In the genomic region with DNA sequence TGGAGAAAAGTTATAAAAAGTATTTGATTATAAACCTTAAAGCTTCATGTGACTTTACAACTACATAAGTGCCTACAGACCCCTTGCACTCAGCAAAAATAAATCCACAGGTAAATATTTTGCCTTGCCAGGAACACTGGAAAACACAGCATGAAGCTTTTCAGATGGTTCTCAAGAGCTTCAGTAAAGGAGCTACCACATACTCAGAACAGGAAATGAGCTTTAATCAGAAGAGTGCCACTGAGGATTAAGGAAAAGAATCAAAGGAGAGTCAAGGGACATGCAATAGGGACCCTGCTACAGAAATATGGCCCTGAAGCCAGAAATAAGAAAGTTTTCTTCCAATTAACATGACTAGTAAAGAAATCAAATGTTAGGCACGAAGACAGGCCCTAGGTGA, we compare ENCODE assay signal across 12 cellular contexts. TPM values are rescaled to one million over a fixed set of nuclear protein-coding genes. Genes with fewer than 3 reads are reported as not detected.
DNase-seq lines count a peak whose midpoint lies in the region; ATAC-seq and TF ChIP-seq lines count a peak whose summit lies in the region.
"Had no signal": no experiment of that assay in that cellular context is flagged by ENCODE, and none has a peak within 500 bp of the region (broad histone marks: within the 10 kb centered on the region; RNA-seq: fewer than 3 reads in every experiment).

No MANE protein-coding gene starts in this region.

- CTCF ChIA-PET in CD8-positive, alpha-beta memory T cell (lab: Charles Lee), result interaction anchor here (0.8 to 1.3 kb wide), 2 partner anchors 33 to 136 kb away, joined by 3 read pairs; partner anchors contain the start of gene CASP12

- intact Hi-C loops in colonic mucosa (cut with DNase I), result loop anchor here (2.0 kb wide), 1 partner anchor 65 kb away; the partner anchor contains the start of gene CASP4

- H3K27me3 ChIP-seq in CD8-positive, alpha-beta memory T cell (ENCODE audit: insufficient read depth, low read length, poor library complexity, severe bottlenecking), result no peaks in the 10 kb centered on the region
- H3K27me3 ChIP-seq in Loucy (ENCODE audit: insufficient read depth, low read length, poor library complexity, severe bottlenecking) (no peaks in the 10 kb centered on the region), colonic mucosa (no peaks in the 10 kb centered on the region), parathyroid adenoma (ENCODE audit: control insufficient read depth, insufficient read depth, low read length) (no peaks in the 10 kb centered on the region), neural progenitor cell (no peaks in the 10 kb centered on the region)

- H3K9me2 ChIP-seq in Loucy (replicated peaks; ENCODE audit: low read depth, low read length), result no peaks in the 10 kb centered on the region

- H3K36me3 Mint-ChIP-seq in CD8-positive, alpha-beta memory T cell, result peaks cover 30 to 67% (median 31%) of the 10 kb centered on the region in 3 donors
- H3K36me3 Mint-ChIP-seq in neural progenitor cell, result no peaks in the 10 kb centered on the region

- H3K79me2 ChIP-seq in Loucy (ENCODE audit: insufficient read depth, low read length) (no peaks in the 10 kb centered on the region), parathyroid adenoma (no peaks in the 10 kb centered on the region), neural progenitor cell (ENCODE audit: low read depth) (no peaks in the 10 kb centered on the region)

- H3K9ac ChIP-seq in Loucy (ENCODE audit: low read depth, low read length, poor library complexity, severe bottlenecking) (no peak overlapping the region), colonic mucosa (ENCODE audit: low read depth in 2 of 2, low read length in 2 of 2) (peak overlapping the region in 1 of 2 donors; percentile 74), parathyroid adenoma (no peak overlapping the region), neural progenitor cell (no peak overlapping the region)

- peak overlapping the region; percentile 73 for H3K4me3 ChIP-seq in CD8-positive, alpha-beta memory T cell (ENCODE audit: low read length)
- H3K4me3 ChIP-seq in Loucy (ENCODE audit: low read length, poor library complexity, severe bottlenecking) (no peak overlapping the region), colonic mucosa (peak overlapping the region; percentile 35), parathyroid adenoma (ENCODE audit: low read depth, low read length) (peak overlapping the region; percentile 4), neural progenitor cell (no peak overlapping the region)
- H3K4me3 ChIP-seq: HAP-1 had no signal

- POLR2A ChIA-PET in CD8-positive, alpha-beta memory T cell (lab: Charles Lee), result no interaction called here

- peaks cover 38% of the 10 kb centered on the region for H3K4me1 ChIP-seq in CD8-positive, alpha-beta memory T cell (ENCODE audit: insufficient read depth, low read length)
- H3K4me1 ChIP-seq in Loucy (ENCODE audit: insufficient read depth, low read length, poor library complexity, severe bottlenecking) (peaks cover 19% of the 10 kb centered on the region), colonic mucosa (no peaks in the 10 kb centered on the region), parathyroid adenoma (no peaks in the 10 kb centered on the region), neural progenitor cell (no peaks in the 10 kb centered on the region)
- H3K4me1 ChIP-seq: HAP-1 had no signal

- H3K9me3 ChIP-seq in CD8-positive, alpha-beta memory T cell (ENCODE audit: low read length), result no peaks in the 10 kb centered on the region
- H3K9me3 ChIP-seq in Loucy (ENCODE audit: insufficient read depth, low read depth, low read length), result no peaks in the 10 kb centered on the region
- no peaks in the 10 kb centered on the region for H3K9me3 ChIP-seq in colonic mucosa
- no peaks in the 10 kb centered on the region for H3K9me3 ChIP-seq in parathyroid adenoma (ENCODE audit: control insufficient read depth, low read length)
- H3K9me3 ChIP-seq in neural progenitor cell (ENCODE audit: low read depth), result no peaks in the 10 kb centered on the region
- H3K9me3 ChIP-seq: HAP-1 had no signal

- H4K20me1 ChIP-seq in Loucy (ENCODE audit: insufficient read depth, low read length, poor library complexity, severe bottlenecking) (no peaks in the 10 kb centered on the region), neural progenitor cell (ENCODE audit: low read depth) (no peaks in the 10 kb centered on the region)

- peak overlapping the region; percentile 14 for H3K27ac ChIP-seq in CD8-positive, alpha-beta memory T cell (ENCODE audit: low read depth, low read length)
- peak overlapping the region; percentile 84 for H3K27ac ChIP-seq in colonic mucosa
- H3K27ac ChIP-seq in parathyroid adenoma, result no peak overlapping the region
- no peak overlapping the region for H3K27ac ChIP-seq in neural progenitor cell
- H3K27ac ChIP-seq: WERI-Rb-1 had no signal

- peak overlapping the region; percentile 71 to 99 (median 96) for H3K27ac Mint-ChIP-seq in CD8-positive, alpha-beta memory T cell
- no peak overlapping the region for H3K27ac Mint-ChIP-seq in neural progenitor cell

- peak overlapping the region; percentile 61 for H3K4me2 ChIP-seq in Loucy (ENCODE audit: low read depth, low read length, poor library complexity, severe bottlenecking)
- H3K4me2 ChIP-seq in parathyroid adenoma (ENCODE audit: low read length), result no peak overlapping the region
- H3K4me2 ChIP-seq in neural progenitor cell, result no peak overlapping the region

- H2AFZ ChIP-seq in Loucy (ENCODE audit: low read length) (no peak overlapping the region), parathyroid adenoma (no peak overlapping the region), neural progenitor cell (replicated peaks) (no peak overlapping the region)

- no peak for DNase-seq in CD8-positive, alpha-beta memory T cell
- DNase-seq in colonic mucosa (no peak), neural progenitor cell (ENCODE audit: low spot score) (no peak), putamen (ENCODE audit: low spot score) (no peak)
- DNase-seq: NCI-H1436 treated with DMSO at 0.1 percent for 48 hours, WERI-Rb-1 had no signal

- H3K4me1 Mint-ChIP-seq in CD8-positive, alpha-beta memory T cell, result peaks cover 61 to 81% (median 75%) of the 10 kb centered on the region in 3 donors
- no peaks in the 10 kb centered on the region for H3K4me1 Mint-ChIP-seq in neural progenitor cell

- H3K27me3 Mint-ChIP-seq in CD8-positive, alpha-beta memory T cell, result no peaks in the 10 kb centered on the region
- no peaks in the 10 kb centered on the region for H3K27me3 Mint-ChIP-seq in neural progenitor cell (ENCODE audit: insufficient read depth, low read depth)

- peak overlapping the region; percentile 91 to 98 (median 95) for H3K4me3 Mint-ChIP-seq in CD8-positive, alpha-beta memory T cell
- no peak overlapping the region for H3K4me3 Mint-ChIP-seq in neural progenitor cell

- TF ChIP-seq CTCF in Loucy (conservative IDR thresholded peaks at IDR 0.05; ENCODE audit: low read length), result no peak
- no peak for TF ChIP-seq CTCF in colonic mucosa (IDR thresholded peaks at IDR 0.05)
- TF ChIP-seq CTCF in parathyroid adenoma (IDR thresholded peaks at IDR 0.05), result no peak
- no peak for TF ChIP-seq CTCF in neural progenitor cell (IDR thresholded peaks at IDR 0.05)

- H3K9me3 Mint-ChIP-seq in CD8-positive, alpha-beta memory T cell, result no peaks in the 10 kb centered on the region
- no peaks in the 10 kb centered on the region for H3K9me3 Mint-ChIP-seq in neural progenitor cell

- no peaks in the 10 kb centered on the region for H3F3A ChIP-seq in Loucy (ENCODE audit: low read depth)
- H3F3A ChIP-seq in neural progenitor cell (ENCODE audit: low read depth), result no peaks in the 10 kb centered on the region

- H3K36me3 ChIP-seq in CD8-positive, alpha-beta memory T cell (ENCODE audit: insufficient read depth, low read length), result peaks cover 23% of the 10 kb centered on the region
- H3K36me3 ChIP-seq in Loucy (ENCODE audit: insufficient read depth, low read length) (no peaks in the 10 kb centered on the region), colonic mucosa (no peaks in the 10 kb centered on the region), parathyroid adenoma (ENCODE audit: control insufficient read depth, insufficient read depth, low read length) (no peaks in the 10 kb centered on the region), neural progenitor cell (no peaks in the 10 kb centered on the region)
- H3K36me3 ChIP-seq: HAP-1, WERI-Rb-1 had no signal

- no peak for ATAC-seq in GM21717 (IDR thresholded peaks at IDR 0.05; ENCODE audit: unreplicated experiment)
- no peak for ATAC-seq in GM18861 (IDR thresholded peaks at IDR 0.05; ENCODE audit: unreplicated experiment)

RNA-seq across cellular contexts. Expression of gene CASP1, which starts 1.2 kb away (rescaled TPM):
- total RNA-seq in CD8-positive, alpha-beta memory T cell, result 10 to 100 TPM; 30.0 to 36.2 TPM
- polyA plus RNA-seq in CD8-positive, alpha-beta memory T cell, result 152 TPM
- total RNA-seq in colonic mucosa, result 10 to 100 TPM; 68.7 to 73.7 TPM
- total RNA-seq in neural progenitor cell (ENCODE audit: low replicate concordance), result not detected in 2 replicates

RNA-seq across cellular contexts. Expression of gene CASP5, which starts 10.8 kb away (rescaled TPM):
- not detected for total RNA-seq in CD8-positive, alpha-beta memory T cell
- not detected for polyA plus RNA-seq in CD8-positive, alpha-beta memory T cell
- total RNA-seq in colonic mucosa (10 to 100 TPM; 25.7 to 47.3 TPM), neural progenitor cell (ENCODE audit: low replicate concordance) (not detected in 2 replicates)
- total RNA-seq: astrocyte had no signal

RNA-seq across cellular contexts. Expression of gene CARD16, which starts 11.4 kb away (rescaled TPM):
- 10 to 100 TPM in 1 of 2 experiments, 1 to 10 TPM in 1; 8.0 to 10.3 TPM for total RNA-seq in CD8-positive, alpha-beta memory T cell
- polyA plus RNA-seq in CD8-positive, alpha-beta memory T cell, result 268 TPM
- total RNA-seq in colonic mucosa (10 to 100 TPM; 35.9 to 40.2 TPM), neural progenitor cell (ENCODE audit: low replicate concordance) (not detected in 2 replicates)

Comparison
In these comparisons a context has a peak if more than half of its experiments do, and no peak if none do; other contexts are left out.
1. H3K27ac ChIP-seq: peak in CD8-positive, alpha-beta memory T cell (single experiment) and colonic mucosa (single experiment); none in parathyroid adenoma (single experiment) and neural progenitor cell (single experiment).
2. H3K4me3 ChIP-seq: peak in CD8-positive, alpha-beta memory T cell (single experiment), colonic mucosa (single experiment) and parathyroid adenoma (single experiment); none in Loucy (single experiment) and neural progenitor cell (single experiment).
3. RNA of gene CASP1, which starts 1.2 kb away (total RNA-seq): 68.7 to 73.7 TPM in colonic mucosa and 30.0 to 36.2 TPM in CD8-positive, alpha-beta memory T cell; not detected in neural progenitor cell; every median in the first group is over 10 times any median in the second.
4. RNA of gene CASP5, which starts 10.8 kb away (total RNA-seq): 25.7 to 47.3 TPM in colonic mucosa; not detected in CD8-positive, alpha-beta memory T cell and not detected in neural progenitor cell; every median in the first group is over 10 times any median in the second.